1 cellular context compared by ENCODE assay signal in the genomic region with DNA sequence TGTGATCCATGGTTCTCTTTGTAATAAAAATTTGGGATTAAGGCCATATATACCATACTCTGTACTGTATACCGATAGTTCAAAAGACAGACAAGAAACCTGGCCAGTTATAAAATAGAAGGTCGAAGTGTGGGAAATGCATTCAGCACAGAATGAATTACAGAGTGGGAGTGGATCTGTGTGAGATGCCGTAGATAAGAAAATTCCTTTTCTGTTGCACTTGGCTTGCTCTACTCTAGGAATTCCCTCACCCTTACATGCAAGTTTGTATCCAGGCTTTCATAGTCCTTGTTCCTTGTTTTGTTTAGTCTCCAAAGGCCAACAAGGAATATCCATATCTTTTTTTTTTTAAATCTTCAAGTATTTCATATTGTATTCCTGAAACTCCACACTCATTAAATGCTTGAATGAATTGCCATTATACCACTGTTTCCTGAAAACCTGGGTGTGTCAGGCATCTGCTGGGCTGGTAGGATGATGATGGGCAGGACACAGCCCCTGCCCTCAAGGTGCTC.
TF ChIP-seq lines count a peak whose summit lies in the region.

No MANE protein-coding gene starts in this region.

TF ChIP-seq in SK-N-SH, 30 proteins besides CTCF, POLR2A, EP300 and RAD21 (continued from another document):
- TF ChIP-seq, protein P1, sequence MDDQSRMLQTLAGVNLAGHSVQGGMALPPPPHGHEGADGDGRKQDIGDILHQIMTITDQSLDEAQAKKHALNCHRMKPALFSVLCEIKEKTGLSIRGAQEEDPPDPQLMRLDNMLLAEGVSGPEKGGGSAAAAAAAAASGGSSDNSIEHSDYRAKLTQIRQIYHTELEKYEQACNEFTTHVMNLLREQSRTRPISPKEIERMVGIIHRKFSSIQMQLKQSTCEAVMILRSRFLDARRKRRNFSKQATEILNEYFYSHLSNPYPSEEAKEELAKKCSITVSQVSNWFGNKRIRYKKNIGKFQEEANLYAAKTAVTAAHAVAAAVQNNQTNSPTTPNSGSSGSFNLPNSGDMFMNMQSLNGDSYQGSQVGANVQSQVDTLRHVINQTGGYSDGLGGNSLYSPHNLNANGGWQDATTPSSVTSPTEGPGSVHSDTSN (IDR thresholded peaks at IDR 0.05): peak; percentile 51
- no peak for TF ChIP-seq USF1 (IDR thresholded peaks at IDR 0.05; ENCODE audit: borderline replicate concordance, low read depth)
- no peak for TF ChIP-seq SIN3A (IDR thresholded peaks at IDR 0.05; ENCODE audit: borderline replicate concordance, low read depth, low read length)
- TF ChIP-seq, protein P2, sequence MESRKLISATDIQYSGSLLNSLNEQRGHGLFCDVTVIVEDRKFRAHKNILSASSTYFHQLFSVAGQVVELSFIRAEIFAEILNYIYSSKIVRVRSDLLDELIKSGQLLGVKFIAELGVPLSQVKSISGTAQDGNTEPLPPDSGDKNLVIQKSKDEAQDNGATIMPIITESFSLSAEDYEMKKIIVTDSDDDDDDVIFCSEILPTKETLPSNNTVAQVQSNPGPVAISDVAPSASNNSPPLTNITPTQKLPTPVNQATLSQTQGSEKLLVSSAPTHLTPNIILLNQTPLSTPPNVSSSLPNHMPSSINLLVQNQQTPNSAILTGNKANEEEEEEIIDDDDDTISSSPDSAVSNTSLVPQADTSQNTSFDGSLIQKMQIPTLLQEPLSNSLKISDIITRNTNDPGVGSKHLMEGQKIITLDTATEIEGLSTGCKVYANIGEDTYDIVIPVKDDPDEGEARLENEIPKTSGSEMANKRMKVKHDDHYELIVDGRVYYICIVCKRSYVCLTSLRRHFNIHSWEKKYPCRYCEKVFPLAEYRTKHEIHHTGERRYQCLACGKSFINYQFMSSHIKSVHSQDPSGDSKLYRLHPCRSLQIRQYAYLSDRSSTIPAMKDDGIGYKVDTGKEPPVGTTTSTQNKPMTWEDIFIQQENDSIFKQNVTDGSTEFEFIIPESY (IDR thresholded peaks at IDR 0.05; ENCODE audit: borderline replicate concordance, low read depth): no peak
- TF ChIP-seq REST (IDR thresholded peaks at IDR 0.05; ENCODE audit: low read depth, low read length): no peak
- no peak for TF ChIP-seq FOSL2 (IDR thresholded peaks at IDR 0.05; ENCODE audit: borderline replicate concordance, low read depth)
- TF ChIP-seq USF2 (IDR thresholded peaks at IDR 0.05; ENCODE audit: borderline replicate concordance, low read depth, low read length): no peak
